In genomic region chr4:99722662-99723061, GRCh38 we compare ENCODE assay signal across 1 cellular context.
TF ChIP-seq lines count a peak whose summit lies in the region.

No MANE protein-coding gene starts in this region.

TF ChIP-seq in A549, 52 proteins besides CTCF, POLR2A, EP300 and RAD21 (continued from another document):
- TF ChIP-seq TP53 (CRISPR knock-in tag; IDR thresholded peaks at IDR 0.05), result no peak
TF ChIP-seq in A549: peak in this region for 0.
